Comparison of ENCODE assay signal across 8 cellular contexts in the genomic region with DNA sequence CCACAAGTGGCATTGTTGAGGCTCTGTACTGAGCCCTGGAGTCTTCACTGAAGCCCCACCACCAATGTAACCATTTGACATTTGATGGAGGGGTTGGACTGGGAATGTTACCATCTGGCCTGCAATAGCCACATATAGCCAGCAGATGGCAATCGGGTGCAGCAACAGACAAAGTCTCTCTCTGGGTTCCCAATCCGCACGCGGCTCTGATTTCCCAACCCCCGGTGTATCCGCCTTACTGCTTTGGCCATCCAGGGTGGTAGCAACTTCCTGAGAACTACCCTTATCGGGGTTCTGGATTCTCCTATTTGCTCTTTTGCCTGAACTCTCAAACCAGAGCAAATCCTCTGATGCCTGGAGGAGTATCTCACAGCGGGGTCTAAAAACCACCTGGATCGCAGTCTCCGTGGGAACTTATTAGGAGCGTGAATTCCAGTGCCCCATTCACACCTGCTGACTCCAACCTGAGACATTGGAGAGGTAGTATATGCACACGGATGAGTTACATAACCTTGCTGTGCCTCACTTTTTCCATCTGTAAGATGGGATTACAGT. TPM values are rescaled to one million over a fixed set of nuclear protein-coding genes. Genes with fewer than 3 reads are reported as not detected.
DNase-seq lines count a peak whose midpoint lies in the region; ATAC-seq and TF ChIP-seq lines count a peak whose summit lies in the region.

No MANE protein-coding gene starts in this region.

- no peaks in the 10 kb centered on the region for H3K27me3 ChIP-seq in testis

- ATAC-seq in HG02623 (IDR thresholded peaks at IDR 0.05; ENCODE audit: unreplicated experiment), result no peak

- no peaks in the 10 kb centered on the region for H3K4me1 ChIP-seq in testis

- no peak overlapping the region for H3K4me3 ChIP-seq in testis

- TF ChIP-seq CTCF in testis (IDR thresholded peaks at IDR 0.05), result peak; percentile 87 to 96 (median 95)

- H3K9me3 ChIP-seq in testis, result no peaks in the 10 kb centered on the region

- H3K9me3 Mint-ChIP-seq in activated T-helper 2 cell treated with anti-CD3 and anti-CD28 coated beads, Interferon-gamma antibody, Interleukin-2, Interleukin-4, amounts not matched to agents 10 μg/mL and 5 μg/mL and 100 μg/mL, durations not matched to agents 14 hours and 24 hours and 36 hours, result no peaks in the 10 kb centered on the region

- no peak overlapping the region for H3K27ac Mint-ChIP-seq in activated T-helper 2 cell treated with anti-CD3 and anti-CD28 coated beads, Interferon-gamma antibody, Interleukin-2, Interleukin-4, amounts not matched to agents 10 μg/mL and 5 μg/mL and 100 μg/mL, durations not matched to agents 14 hours and 24 hours and 36 hours

- DNase-seq in DMS53 (lab: John Stamatoyannopoulos, UW) (peak; percentile 77), LHCN-M2 (ENCODE audit: low read depth) (peak; percentile 61), RKO (ENCODE audit: low spot score) (peak; percentile 71), foreskin melanocyte (peak; percentile 53), nucleus accumbens (lab: John Stamatoyannopoulos, UW) (peak in 52 of 56 donors; percentile 2 to 89 (median 48)), testis (peak; percentile 90)
- DNase-seq in activated T-helper 2 cell treated with anti-CD3 and anti-CD28 coated beads, Interferon-gamma antibody, Interleukin-2, Interleukin-4, amounts not matched to agents 10 μg/mL and 5 μg/mL and 100 μg/mL, durations not matched to agents 14 hours and 24 hours and 36 hours (ENCODE audit: low spot score), result peak; percentile 35

- WGBS in testis, 2 donors, result 12 to 48% methylated on average over 6 to 12 of the region's 12 CpGs

- H3K4me1 Mint-ChIP-seq in activated T-helper 2 cell treated with anti-CD3 and anti-CD28 coated beads, Interferon-gamma antibody, Interleukin-2, Interleukin-4, amounts not matched to agents 10 μg/mL and 5 μg/mL and 100 μg/mL, durations not matched to agents 14 hours and 24 hours and 36 hours (ENCODE audit: low read depth), result no peaks in the 10 kb centered on the region

- H3K36me3 ChIP-seq in testis (ENCODE audit: low read depth, missing control alignments), result no peaks in the 10 kb centered on the region

- no peaks in the 10 kb centered on the region for H3K36me3 Mint-ChIP-seq in activated T-helper 2 cell treated with anti-CD3 and anti-CD28 coated beads, Interferon-gamma antibody, Interleukin-2, Interleukin-4, amounts not matched to agents 10 μg/mL and 5 μg/mL and 100 μg/mL, durations not matched to agents 14 hours and 24 hours and 36 hours (ENCODE audit: low read depth)

- H3K27me3 Mint-ChIP-seq in activated T-helper 2 cell treated with anti-CD3 and anti-CD28 coated beads, Interferon-gamma antibody, Interleukin-2, Interleukin-4, amounts not matched to agents 10 μg/mL and 5 μg/mL and 100 μg/mL, durations not matched to agents 14 hours and 24 hours and 36 hours (ENCODE audit: low read depth), result peaks cover 9% of the 10 kb centered on the region

- H3K27ac ChIP-seq in testis, result no peak overlapping the region

- H3K4me3 Mint-ChIP-seq in activated T-helper 2 cell treated with anti-CD3 and anti-CD28 coated beads, Interferon-gamma antibody, Interleukin-2, Interleukin-4, amounts not matched to agents 10 μg/mL and 5 μg/mL and 100 μg/mL, durations not matched to agents 14 hours and 24 hours and 36 hours (ENCODE audit: low read depth), result no peak overlapping the region

- intact Hi-C loops in activated T-helper 2 cell treated with anti-CD3 and anti-CD28 coated beads, Interferon-gamma antibody, Interleukin-2, Interleukin-4, amounts not matched to agents 10 μg/mL and 5 μg/mL and 100 μg/mL, durations not matched to agents 14 hours and 24 hours and 36 hours (cut with micrococcal nuclease), result loop anchor here (1.0 to 5.0 kb wide), 2 partner anchors 130 to 250 kb away; a partner anchor contains a TSS
- intact Hi-C loops in testis (cut with DNase I; ENCODE audit: low total_unique reads), result loop anchor here (10.0 kb wide), 1 partner anchor 112 kb away; no protein-coding TSS in a partner anchor

- no peak for TF ChIP-seq POLR2A in testis (IDR thresholded peaks at IDR 0.05)

RNA-seq across cellular contexts. Expression of a gene that starts 14.2 kb away (rescaled TPM):
- total RNA-seq in LHCN-M2 (2014; rRNA removed) (not detected in 2 replicates), testis (1 to 10 TPM in 1 of 2 donors, under 1 TPM in 1; 0.47 to 1.6 TPM)
- not detected for polyA plus RNA-seq in LHCN-M2 (2012)
- total RNA-seq in activated T-helper 2 cell treated with anti-CD3 and anti-CD28 coated beads, Interferon-gamma antibody, Interleukin-2, Interleukin-4, amounts not matched to agents 10 μg/mL and 5 μg/mL and 100 μg/mL, durations not matched to agents 14 hours and 24 hours and 36 hours, result not detected in 2 replicates
- 3.5 TPM for polyA plus RNA-seq in testis (ENCODE audit: insufficient read depth, low read depth, low replicate concordance)

RNA-seq across cellular contexts. Expression of a gene that starts 59.7 kb away (rescaled TPM):
- total RNA-seq in LHCN-M2 (2014; rRNA removed) (21.0 and 22.0 TPM in 2 replicates), testis (10 to 100 TPM; 86.7 to 89.4 TPM)
- polyA plus RNA-seq in LHCN-M2 (2012), result 13.8 TPM
- total RNA-seq in activated T-helper 2 cell treated with anti-CD3 and anti-CD28 coated beads, Interferon-gamma antibody, Interleukin-2, Interleukin-4, amounts not matched to agents 10 μg/mL and 5 μg/mL and 100 μg/mL, durations not matched to agents 14 hours and 24 hours and 36 hours, result 46.2 and 48.5 TPM in 2 replicates
- polyA plus RNA-seq in testis (ENCODE audit: insufficient read depth, low read depth, low replicate concordance), result 53.8 TPM

Comparison
In these comparisons a context has a peak if more than half of its experiments do, and no peak if none do; other contexts are left out.
1. DNase-seq: peak in every context shown above with its lines; median percentile 90 in testis; 77 in DMS53; 71 in RKO; 61 in LHCN-M2; 53 in foreskin melanocyte; 48 in nucleus accumbens; 35 in activated T-helper 2 cell treated with anti-CD3 and anti-CD28 coated beads, Interferon-gamma antibody, Interleukin-2, Interleukin-4, amounts not matched to agents 10 μg/mL and 5 μg/mL and 100 μg/mL, durations not matched to agents 14 hours and 24 hours and 36 hours.